In the genomic region with DNA sequence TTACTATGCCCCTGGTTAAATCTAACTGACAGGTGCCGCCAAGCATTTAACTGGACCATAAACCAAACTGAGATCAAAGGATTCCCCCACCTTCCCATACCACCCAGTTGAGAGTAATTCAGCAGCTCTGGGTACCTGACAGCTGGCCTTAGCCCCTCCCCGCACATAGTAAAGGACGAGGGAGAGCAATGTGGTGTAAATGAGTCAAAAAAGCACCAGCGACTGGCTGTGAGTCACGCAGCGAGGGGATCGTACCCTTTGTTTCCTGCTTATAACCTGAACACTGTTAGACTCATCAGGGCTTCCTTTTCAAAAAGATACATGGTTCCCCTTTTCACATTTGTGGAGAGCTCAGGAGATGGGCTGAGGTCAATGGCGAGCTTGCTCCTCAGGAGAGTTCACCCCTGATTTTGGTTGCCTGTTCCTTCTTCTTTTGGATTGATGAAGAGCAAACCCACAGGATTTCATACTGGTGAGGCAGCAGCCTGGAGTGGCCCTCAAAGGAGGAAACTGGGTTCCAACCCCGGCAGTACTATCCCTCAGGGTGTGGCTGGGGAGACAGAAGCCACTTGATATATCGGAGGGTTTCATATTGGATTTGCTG, we compare ENCODE assay signal across 2 cellular contexts.
A peak's percentile ranks its signal among the peaks of the same experiment; 100 is the strongest.
TF ChIP-seq lines count a peak whose summit lies in the region.

No MANE protein-coding gene starts in this region.

TF ChIP-seq in SK-N-SH treated with all-trans-retinoic acid at 6 μM for 48 hours, 23 proteins besides CTCF, POLR2A, EP300 and RAD21 (continued from another document):
- TF ChIP-seq, protein P1, sequence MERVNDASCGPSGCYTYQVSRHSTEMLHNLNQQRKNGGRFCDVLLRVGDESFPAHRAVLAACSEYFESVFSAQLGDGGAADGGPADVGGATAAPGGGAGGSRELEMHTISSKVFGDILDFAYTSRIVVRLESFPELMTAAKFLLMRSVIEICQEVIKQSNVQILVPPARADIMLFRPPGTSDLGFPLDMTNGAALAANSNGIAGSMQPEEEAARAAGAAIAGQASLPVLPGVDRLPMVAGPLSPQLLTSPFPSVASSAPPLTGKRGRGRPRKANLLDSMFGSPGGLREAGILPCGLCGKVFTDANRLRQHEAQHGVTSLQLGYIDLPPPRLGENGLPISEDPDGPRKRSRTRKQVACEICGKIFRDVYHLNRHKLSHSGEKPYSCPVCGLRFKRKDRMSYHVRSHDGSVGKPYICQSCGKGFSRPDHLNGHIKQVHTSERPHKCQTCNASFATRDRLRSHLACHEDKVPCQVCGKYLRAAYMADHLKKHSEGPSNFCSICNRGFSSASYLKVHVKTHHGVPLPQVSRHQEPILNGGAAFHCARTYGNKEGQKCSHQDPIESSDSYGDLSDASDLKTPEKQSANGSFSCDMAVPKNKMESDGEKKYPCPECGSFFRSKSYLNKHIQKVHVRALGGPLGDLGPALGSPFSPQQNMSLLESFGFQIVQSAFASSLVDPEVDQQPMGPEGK (CRISPR knock-in tag; IDR thresholded peaks at IDR 0.05; ENCODE audit: borderline replicate concordance): no peak
- no peak for TF ChIP-seq ZC3H10 (CRISPR knock-in tag; IDR thresholded peaks at IDR 0.05)
- TF ChIP-seq ISL1 (CRISPR knock-in tag; IDR thresholded peaks at IDR 0.05): no peak
- TF ChIP-seq ZNF8 (CRISPR knock-in tag; IDR thresholded peaks at IDR 0.05): no peak
- TF ChIP-seq, protein P2, sequence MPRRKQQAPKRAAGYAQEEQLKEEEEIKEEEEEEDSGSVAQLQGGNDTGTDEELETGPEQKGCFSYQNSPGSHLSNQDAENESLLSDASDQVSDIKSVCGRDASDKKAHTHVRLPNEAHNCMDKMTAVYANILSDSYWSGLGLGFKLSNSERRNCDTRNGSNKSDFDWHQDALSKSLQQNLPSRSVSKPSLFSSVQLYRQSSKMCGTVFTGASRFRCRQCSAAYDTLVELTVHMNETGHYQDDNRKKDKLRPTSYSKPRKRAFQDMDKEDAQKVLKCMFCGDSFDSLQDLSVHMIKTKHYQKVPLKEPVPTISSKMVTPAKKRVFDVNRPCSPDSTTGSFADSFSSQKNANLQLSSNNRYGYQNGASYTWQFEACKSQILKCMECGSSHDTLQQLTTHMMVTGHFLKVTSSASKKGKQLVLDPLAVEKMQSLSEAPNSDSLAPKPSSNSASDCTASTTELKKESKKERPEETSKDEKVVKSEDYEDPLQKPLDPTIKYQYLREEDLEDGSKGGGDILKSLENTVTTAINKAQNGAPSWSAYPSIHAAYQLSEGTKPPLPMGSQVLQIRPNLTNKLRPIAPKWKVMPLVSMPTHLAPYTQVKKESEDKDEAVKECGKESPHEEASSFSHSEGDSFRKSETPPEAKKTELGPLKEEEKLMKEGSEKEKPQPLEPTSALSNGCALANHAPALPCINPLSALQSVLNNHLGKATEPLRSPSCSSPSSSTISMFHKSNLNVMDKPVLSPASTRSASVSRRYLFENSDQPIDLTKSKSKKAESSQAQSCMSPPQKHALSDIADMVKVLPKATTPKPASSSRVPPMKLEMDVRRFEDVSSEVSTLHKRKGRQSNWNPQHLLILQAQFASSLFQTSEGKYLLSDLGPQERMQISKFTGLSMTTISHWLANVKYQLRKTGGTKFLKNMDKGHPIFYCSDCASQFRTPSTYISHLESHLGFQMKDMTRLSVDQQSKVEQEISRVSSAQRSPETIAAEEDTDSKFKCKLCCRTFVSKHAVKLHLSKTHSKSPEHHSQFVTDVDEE (CRISPR knock-in tag; IDR thresholded peaks at IDR 0.05): no peak
- TF ChIP-seq RARB (CRISPR knock-in tag; IDR thresholded peaks at IDR 0.05): no peak
- TF ChIP-seq ESRRG (CRISPR knock-in tag; IDR thresholded peaks at IDR 0.05): no peak
- TF ChIP-seq TOX (CRISPR knock-in tag; IDR thresholded peaks at IDR 0.05; ENCODE audit: borderline replicate concordance): no peak
- TF ChIP-seq, protein P3, sequence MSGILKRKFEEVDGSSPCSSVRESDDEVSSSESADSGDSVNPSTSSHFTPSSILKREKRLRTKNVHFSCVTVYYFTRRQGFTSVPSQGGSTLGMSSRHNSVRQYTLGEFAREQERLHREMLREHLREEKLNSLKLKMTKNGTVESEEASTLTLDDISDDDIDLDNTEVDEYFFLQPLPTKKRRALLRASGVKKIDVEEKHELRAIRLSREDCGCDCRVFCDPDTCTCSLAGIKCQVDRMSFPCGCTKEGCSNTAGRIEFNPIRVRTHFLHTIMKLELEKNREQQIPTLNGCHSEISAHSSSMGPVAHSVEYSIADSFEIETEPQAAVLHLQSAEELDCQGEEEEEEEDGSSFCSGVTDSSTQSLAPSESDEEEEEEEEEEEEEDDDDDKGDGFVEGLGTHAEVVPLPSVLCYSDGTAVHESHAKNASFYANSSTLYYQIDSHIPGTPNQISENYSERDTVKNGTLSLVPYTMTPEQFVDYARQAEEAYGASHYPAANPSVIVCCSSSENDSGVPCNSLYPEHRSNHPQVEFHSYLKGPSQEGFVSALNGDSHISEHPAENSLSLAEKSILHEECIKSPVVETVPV (CRISPR knock-in tag; IDR thresholded peaks at IDR 0.05): no peak
- no peak for TF ChIP-seq GLIS3 (CRISPR knock-in tag; IDR thresholded peaks at IDR 0.05)
- TF ChIP-seq TCF4 (CRISPR knock-in tag; IDR thresholded peaks at IDR 0.05; ENCODE audit: borderline replicate concordance): no peak
TF ChIP-seq in SK-N-SH treated with all-trans-retinoic acid at 6 μM for 48 hours: peak in this region for 0.

TF ChIP-seq in GM12878, 131 proteins besides CTCF, POLR2A, EP300 and RAD21 (continued from another document and continues in another):
- TF ChIP-seq, protein P4, sequence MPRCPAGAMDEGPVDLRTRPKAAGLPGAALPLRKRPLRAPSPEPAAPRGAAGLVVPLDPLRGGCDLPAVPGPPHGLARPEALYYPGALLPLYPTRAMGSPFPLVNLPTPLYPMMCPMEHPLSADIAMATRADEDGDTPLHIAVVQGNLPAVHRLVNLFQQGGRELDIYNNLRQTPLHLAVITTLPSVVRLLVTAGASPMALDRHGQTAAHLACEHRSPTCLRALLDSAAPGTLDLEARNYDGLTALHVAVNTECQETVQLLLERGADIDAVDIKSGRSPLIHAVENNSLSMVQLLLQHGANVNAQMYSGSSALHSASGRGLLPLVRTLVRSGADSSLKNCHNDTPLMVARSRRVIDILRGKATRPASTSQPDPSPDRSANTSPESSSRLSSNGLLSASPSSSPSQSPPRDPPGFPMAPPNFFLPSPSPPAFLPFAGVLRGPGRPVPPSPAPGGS (IDR thresholded peaks at IDR 0.05; ENCODE audit: borderline replicate concordance, insufficient read depth, low read depth, low read length, poor library complexity, severe bottlenecking): peak; percentile 95
- TF ChIP-seq, protein P5, sequence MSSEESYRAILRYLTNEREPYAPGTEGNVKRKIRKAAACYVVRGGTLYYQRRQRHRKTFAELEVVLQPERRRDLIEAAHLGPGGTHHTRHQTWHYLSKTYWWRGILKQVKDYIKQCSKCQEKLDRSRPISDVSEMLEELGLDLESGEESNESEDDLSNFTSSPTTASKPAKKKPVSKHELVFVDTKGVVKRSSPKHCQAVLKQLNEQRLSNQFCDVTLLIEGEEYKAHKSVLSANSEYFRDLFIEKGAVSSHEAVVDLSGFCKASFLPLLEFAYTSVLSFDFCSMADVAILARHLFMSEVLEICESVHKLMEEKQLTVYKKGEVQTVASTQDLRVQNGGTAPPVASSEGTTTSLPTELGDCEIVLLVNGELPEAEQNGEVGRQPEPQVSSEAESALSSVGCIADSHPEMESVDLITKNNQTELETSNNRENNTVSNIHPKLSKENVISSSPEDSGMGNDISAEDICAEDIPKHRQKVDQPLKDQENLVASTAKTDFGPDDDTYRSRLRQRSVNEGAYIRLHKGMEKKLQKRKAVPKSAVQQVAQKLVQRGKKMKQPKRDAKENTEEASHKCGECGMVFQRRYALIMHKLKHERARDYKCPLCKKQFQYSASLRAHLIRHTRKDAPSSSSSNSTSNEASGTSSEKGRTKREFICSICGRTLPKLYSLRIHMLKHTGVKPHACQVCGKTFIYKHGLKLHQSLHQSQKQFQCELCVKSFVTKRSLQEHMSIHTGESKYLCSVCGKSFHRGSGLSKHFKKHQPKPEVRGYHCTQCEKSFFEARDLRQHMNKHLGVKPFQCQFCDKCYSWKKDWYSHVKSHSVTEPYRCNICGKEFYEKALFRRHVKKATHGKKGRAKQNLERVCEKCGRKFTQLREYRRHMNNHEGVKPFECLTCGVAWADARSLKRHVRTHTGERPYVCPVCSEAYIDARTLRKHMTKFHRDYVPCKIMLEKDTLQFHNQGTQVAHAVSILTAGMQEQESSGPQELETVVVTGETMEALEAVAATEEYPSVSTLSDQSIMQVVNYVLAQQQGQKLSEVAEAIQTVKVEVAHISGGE (CRISPR knock-in tag; IDR thresholded peaks at IDR 0.05): no peak
- TF ChIP-seq EED (IDR thresholded peaks at IDR 0.05; ENCODE audit: low read depth): peak; percentile 96
- TF ChIP-seq MTA2 (IDR thresholded peaks at IDR 0.05; ENCODE audit: low read depth): peak; percentile 89
- TF ChIP-seq, protein P6, sequence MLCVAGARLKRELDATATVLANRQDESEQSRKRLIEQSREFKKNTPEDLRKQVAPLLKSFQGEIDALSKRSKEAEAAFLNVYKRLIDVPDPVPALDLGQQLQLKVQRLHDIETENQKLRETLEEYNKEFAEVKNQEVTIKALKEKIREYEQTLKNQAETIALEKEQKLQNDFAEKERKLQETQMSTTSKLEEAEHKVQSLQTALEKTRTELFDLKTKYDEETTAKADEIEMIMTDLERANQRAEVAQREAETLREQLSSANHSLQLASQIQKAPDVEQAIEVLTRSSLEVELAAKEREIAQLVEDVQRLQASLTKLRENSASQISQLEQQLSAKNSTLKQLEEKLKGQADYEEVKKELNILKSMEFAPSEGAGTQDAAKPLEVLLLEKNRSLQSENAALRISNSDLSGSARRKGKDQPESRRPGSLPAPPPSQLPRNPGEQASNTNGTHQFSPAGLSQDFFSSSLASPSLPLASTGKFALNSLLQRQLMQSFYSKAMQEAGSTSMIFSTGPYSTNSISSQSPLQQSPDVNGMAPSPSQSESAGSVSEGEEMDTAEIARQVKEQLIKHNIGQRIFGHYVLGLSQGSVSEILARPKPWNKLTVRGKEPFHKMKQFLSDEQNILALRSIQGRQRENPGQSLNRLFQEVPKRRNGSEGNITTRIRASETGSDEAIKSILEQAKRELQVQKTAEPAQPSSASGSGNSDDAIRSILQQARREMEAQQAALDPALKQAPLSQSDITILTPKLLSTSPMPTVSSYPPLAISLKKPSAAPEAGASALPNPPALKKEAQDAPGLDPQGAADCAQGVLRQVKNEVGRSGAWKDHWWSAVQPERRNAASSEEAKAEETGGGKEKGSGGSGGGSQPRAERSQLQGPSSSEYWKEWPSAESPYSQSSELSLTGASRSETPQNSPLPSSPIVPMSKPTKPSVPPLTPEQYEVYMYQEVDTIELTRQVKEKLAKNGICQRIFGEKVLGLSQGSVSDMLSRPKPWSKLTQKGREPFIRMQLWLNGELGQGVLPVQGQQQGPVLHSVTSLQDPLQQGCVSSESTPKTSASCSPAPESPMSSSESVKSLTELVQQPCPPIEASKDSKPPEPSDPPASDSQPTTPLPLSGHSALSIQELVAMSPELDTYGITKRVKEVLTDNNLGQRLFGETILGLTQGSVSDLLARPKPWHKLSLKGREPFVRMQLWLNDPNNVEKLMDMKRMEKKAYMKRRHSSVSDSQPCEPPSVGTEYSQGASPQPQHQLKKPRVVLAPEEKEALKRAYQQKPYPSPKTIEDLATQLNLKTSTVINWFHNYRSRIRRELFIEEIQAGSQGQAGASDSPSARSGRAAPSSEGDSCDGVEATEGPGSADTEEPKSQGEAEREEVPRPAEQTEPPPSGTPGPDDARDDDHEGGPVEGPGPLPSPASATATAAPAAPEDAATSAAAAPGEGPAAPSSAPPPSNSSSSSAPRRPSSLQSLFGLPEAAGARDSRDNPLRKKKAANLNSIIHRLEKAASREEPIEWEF (IDR thresholded peaks at IDR 0.05; ENCODE audit: insufficient replicate concordance, low read depth, low read length): no peak
- TF ChIP-seq SMARCA5 (IDR thresholded peaks at IDR 0.05): peak; percentile 78; the same call in 1 of the 2 replicates
- peak; percentile 62 for TF ChIP-seq TAF1 (IDR thresholded peaks at IDR 0.05; ENCODE audit: borderline replicate concordance, low read depth, low read length)
- TF ChIP-seq STAT1 (conservative IDR thresholded peaks at IDR 0.05): no peak
- 0 out of 2 replicates have a peak, but pooled peaks have one; percentile 57 for TF ChIP-seq NFXL1 (IDR thresholded peaks at IDR 0.05; ENCODE audit: borderline replicate concordance)
- TF ChIP-seq HDGF (IDR thresholded peaks at IDR 0.05): no peak
- no peak for TF ChIP-seq NR2C1 (IDR thresholded peaks at IDR 0.05)
- no peak for TF ChIP-seq NRF1 (conservative IDR thresholded peaks at IDR 0.05; ENCODE audit: low read depth, low read length)
- peak; percentile 81 for TF ChIP-seq ATF7 (IDR thresholded peaks at IDR 0.05; ENCODE audit: low read depth)
- TF ChIP-seq, protein P7, sequence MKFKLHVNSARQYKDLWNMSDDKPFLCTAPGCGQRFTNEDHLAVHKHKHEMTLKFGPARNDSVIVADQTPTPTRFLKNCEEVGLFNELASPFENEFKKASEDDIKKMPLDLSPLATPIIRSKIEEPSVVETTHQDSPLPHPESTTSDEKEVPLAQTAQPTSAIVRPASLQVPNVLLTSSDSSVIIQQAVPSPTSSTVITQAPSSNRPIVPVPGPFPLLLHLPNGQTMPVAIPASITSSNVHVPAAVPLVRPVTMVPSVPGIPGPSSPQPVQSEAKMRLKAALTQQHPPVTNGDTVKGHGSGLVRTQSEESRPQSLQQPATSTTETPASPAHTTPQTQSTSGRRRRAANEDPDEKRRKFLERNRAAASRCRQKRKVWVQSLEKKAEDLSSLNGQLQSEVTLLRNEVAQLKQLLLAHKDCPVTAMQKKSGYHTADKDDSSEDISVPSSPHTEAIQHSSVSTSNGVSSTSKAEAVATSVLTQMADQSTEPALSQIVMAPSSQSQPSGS (IDR thresholded peaks at IDR 0.05; ENCODE audit: low read length): no peak
- TF ChIP-seq BRCA1 (IDR thresholded peaks at IDR 0.05; ENCODE audit: low read depth, low read length): no peak
- TF ChIP-seq, protein P8, sequence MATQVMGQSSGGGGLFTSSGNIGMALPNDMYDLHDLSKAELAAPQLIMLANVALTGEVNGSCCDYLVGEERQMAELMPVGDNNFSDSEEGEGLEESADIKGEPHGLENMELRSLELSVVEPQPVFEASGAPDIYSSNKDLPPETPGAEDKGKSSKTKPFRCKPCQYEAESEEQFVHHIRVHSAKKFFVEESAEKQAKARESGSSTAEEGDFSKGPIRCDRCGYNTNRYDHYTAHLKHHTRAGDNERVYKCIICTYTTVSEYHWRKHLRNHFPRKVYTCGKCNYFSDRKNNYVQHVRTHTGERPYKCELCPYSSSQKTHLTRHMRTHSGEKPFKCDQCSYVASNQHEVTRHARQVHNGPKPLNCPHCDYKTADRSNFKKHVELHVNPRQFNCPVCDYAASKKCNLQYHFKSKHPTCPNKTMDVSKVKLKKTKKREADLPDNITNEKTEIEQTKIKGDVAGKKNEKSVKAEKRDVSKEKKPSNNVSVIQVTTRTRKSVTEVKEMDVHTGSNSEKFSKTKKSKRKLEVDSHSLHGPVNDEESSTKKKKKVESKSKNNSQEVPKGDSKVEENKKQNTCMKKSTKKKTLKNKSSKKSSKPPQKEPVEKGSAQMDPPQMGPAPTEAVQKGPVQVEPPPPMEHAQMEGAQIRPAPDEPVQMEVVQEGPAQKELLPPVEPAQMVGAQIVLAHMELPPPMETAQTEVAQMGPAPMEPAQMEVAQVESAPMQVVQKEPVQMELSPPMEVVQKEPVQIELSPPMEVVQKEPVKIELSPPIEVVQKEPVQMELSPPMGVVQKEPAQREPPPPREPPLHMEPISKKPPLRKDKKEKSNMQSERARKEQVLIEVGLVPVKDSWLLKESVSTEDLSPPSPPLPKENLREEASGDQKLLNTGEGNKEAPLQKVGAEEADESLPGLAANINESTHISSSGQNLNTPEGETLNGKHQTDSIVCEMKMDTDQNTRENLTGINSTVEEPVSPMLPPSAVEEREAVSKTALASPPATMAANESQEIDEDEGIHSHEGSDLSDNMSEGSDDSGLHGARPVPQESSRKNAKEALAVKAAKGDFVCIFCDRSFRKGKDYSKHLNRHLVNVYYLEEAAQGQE (IDR thresholded peaks at IDR 0.05; ENCODE audit: low read depth, low read length): no peak; the same call in 1 of the 2 replicates
- peak; percentile 99 for TF ChIP-seq TCF12 (IDR thresholded peaks at IDR 0.05; ENCODE audit: low read depth, low read length)
- no peak for TF ChIP-seq SIX5 (IDR thresholded peaks at IDR 0.05; ENCODE audit: low read depth, low read length, severe bottlenecking)
- TF ChIP-seq CEBPB (IDR thresholded peaks at IDR 0.05; ENCODE audit: borderline replicate concordance in 1 of 2, low read depth in 2 of 2, low read length in 2 of 2): no peak
- TF ChIP-seq SUZ12 (IDR thresholded peaks at IDR 0.05; ENCODE audit: unreplicated experiment): no peak
- TF ChIP-seq RFX5 (IDR thresholded peaks at IDR 0.05; ENCODE audit: low read depth, low read length): no peak
